In the genomic region with DNA sequence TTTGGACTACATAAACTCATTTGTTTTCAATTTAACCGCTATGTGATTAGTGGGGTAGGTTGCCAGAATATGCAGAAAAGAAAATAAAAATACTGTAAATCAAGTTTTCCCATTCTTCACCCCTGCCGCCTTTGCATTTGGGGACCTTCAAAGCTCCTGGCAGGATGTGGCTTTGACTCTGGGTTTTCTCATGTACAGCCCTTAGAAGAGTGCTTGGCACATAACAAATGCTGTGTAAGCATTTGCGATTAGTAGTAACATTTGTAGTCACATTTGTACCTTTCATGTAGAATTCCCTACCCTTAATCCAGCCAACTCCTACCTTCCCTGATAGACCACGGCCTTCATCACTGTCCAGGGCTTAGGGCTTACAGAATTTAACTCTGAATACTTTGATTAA, we compare ENCODE assay signal across 17 cellular contexts.
A peak's percentile ranks its signal among the peaks of the same experiment; 100 is the strongest.
DNase-seq lines count a peak whose midpoint lies in the region; ATAC-seq, FAIRE-seq and TF ChIP-seq lines count a peak whose summit lies in the region.
"Had no signal": no experiment of that assay in that cellular context is flagged by ENCODE, and none has a peak within 500 bp of the region (broad histone marks: within the 10 kb centered on the region; RNA-seq: fewer than 3 reads in every experiment).

No MANE protein-coding gene starts in this region.

- no peak for TF ChIP-seq POLR2A in GM12878 (IDR thresholded peaks at IDR 0.05; ENCODE audit: low read depth, low read length)

- SMC1A ChIA-PET in GM12878 (lab: Charles Lee; ENCODE audit: uncharacterized antibody, unreplicated experiment), result interaction anchor here (0.9 to 3.5 kb wide), 10 partner anchors 10 to 297 kb away, joined by 3 to 18 read pairs (median 4); no protein-coding TSS in a partner anchor

- H3K27me3 Mint-ChIP-seq in activated naive CD4-positive, alpha-beta T cell treated with anti-CD3 and anti-CD28 coated beads for 36 hours (ENCODE audit: low read depth), result peaks cover 2% of the 10 kb centered on the region

- H3K27me3 ChIP-seq in GM12878 (replicated peaks in 1 of 2; ENCODE audit: control insufficient read depth in 2 of 2, insufficient read depth in 2 of 2, low read length in 1 of 2) (no peaks in the 10 kb centered on the region; a peak in 1 of 4 replicates), osteoblast (ENCODE audit: insufficient read depth, low read length) (no peaks in the 10 kb centered on the region), MG63 (no peaks in the 10 kb centered on the region)
- H3K27me3 ChIP-seq: gastroesophageal sphincter, transverse colon had no signal

- intact Hi-C loops in activated naive CD4-positive, alpha-beta T cell treated with anti-CD3 and anti-CD28 coated beads for 36 hours (cut with micrococcal nuclease), result no loop called here
- intact Hi-C loops in GM12878 (cut with micrococcal nuclease; ENCODE audit: unreplicated experiment), result no loop called here

- no peak overlapping the region for H2AFZ ChIP-seq in GM12878 (ENCODE audit: control insufficient read depth, low read depth, low read length)
- no peak overlapping the region for H2AFZ ChIP-seq in osteoblast (ENCODE audit: low read length)

- no peaks in the 10 kb centered on the region for H3K36me3 Mint-ChIP-seq in activated naive CD4-positive, alpha-beta T cell treated with anti-CD3 and anti-CD28 coated beads for 36 hours (ENCODE audit: low read depth)

- POLR2A ChIA-PET in GM12878 (lab: Charles Lee), result interaction anchor here (1.3 kb wide), 1 partner anchor 58 kb away, joined by 3 read pairs; no protein-coding TSS in a partner anchor

- TF ChIP-seq CTCF in GM12878 (IDR thresholded peaks at IDR 0.05 in 2 of 3, conservative IDR thresholded peaks at IDR 0.05 in 1 of 3; ENCODE audit: control insufficient read depth in 2 of 3, extremely low read depth in 1 of 3, insufficient read depth in 1 of 3, low read depth in 3 of 3, low read length in 3 of 3) (no peak), osteoblast (IDR thresholded peaks at IDR 0.05; ENCODE audit: extremely low read depth, low read depth, low read length) (no peak), foreskin fibroblast (IDR thresholded peaks at IDR 0.05; ENCODE audit: low read depth, low read length) (no peak)

- H3K4me2 ChIP-seq in GM12878 (ENCODE audit: control insufficient read depth, insufficient read depth) (no peak overlapping the region), osteoblast (ENCODE audit: insufficient read depth, low read length) (peak overlapping the region; percentile 10)

- TF ChIP-seq RAD21 in GM12878 (IDR thresholded peaks at IDR 0.05; ENCODE audit: insufficient read depth, low read depth, low read length), result no peak

- in situ Hi-C loops in GM12878 (cut with MboI), result no loop called here

- H3K27ac Mint-ChIP-seq in activated naive CD4-positive, alpha-beta T cell treated with anti-CD3 and anti-CD28 coated beads for 36 hours, result no peak overlapping the region
- H3K27ac Mint-ChIP-seq: activated CD4-positive, alpha-beta T cell treated with anti-CD3 and anti-CD28 coated beads for 36 hours had no signal

- H3K27ac ChIP-seq in GM12878 (ENCODE audit: control insufficient read depth, insufficient read depth), result no peak overlapping the region
- H3K27ac ChIP-seq in osteoblast (ENCODE audit: low read depth, low read length), result peak overlapping the region; percentile 81

- peak; percentile 34 for DNase-seq in activated naive CD4-positive, alpha-beta T cell treated with anti-CD3 and anti-CD28 coated beads for 36 hours
- no peak for DNase-seq in activated naive CD4-positive, alpha-beta T cell treated with anti-CD3 and anti-CD28 coated beads, Interleukin-2, amount 50 U/mL, for 16 hours
- DNase-seq in RPMI7951 (ENCODE audit: low read depth) (peak; percentile 55), GM12878 (ENCODE audit: low read depth, low spot score) (no peak), osteoblast (ENCODE audit: insufficient read length, low spot score, missing footprints) (no peak), GM03348 (ENCODE audit: low spot score) (no peak), foreskin fibroblast (no peak), MG63 (no peak)
- DNase-seq: activated CD4-positive, alpha-beta T cell treated with anti-CD3 and anti-CD28 coated beads for 36 hours; NCI-H69; stimulated activated CD4-positive, alpha-beta T cell treated with anti-CD3 and anti-CD28 coated beads, Interleukin-4, amount 100 ng/mL, for 1 hour; transverse colon had no signal

- RAD21 ChIA-PET in GM12878 (lab: Charles Lee; ENCODE audit: unreplicated experiment), result no interaction called here

- H3K9me3 ChIP-seq in GM12878 (replicated peaks; ENCODE audit: control insufficient read depth, insufficient read depth, low read length) (no peaks in the 10 kb centered on the region), osteoblast (ENCODE audit: low read depth, low read length) (no peaks in the 10 kb centered on the region), MG63 (no peaks in the 10 kb centered on the region)
- H3K9me3 ChIP-seq: gastroesophageal sphincter, transverse colon had no signal

- no peaks in the 10 kb centered on the region for H3K79me2 ChIP-seq in GM12878 (ENCODE audit: control insufficient read depth, insufficient read depth, low read length)
- no peaks in the 10 kb centered on the region for H3K79me2 ChIP-seq in osteoblast (ENCODE audit: insufficient read depth, low read length)

- no TSS peak for BruUV-seq in GM12878 (replicated peaks; lab: Mats Ljungman, UMichigan)

- H3K4me1 ChIP-seq in GM12878 (ENCODE audit: control insufficient read depth, insufficient read depth, low read length) (no peaks in the 10 kb centered on the region), osteoblast (ENCODE audit: insufficient read depth, low read length) (peaks cover 57% of the 10 kb centered on the region)

- no peaks in the 10 kb centered on the region; the same call in 1 of the 2 replicates for H4K20me1 ChIP-seq in GM12878 (ENCODE audit: control insufficient read depth, insufficient read depth)
- no peaks in the 10 kb centered on the region for H4K20me1 ChIP-seq in osteoblast (ENCODE audit: insufficient read depth, low read length)

- H3K9me3 Mint-ChIP-seq in activated naive CD4-positive, alpha-beta T cell treated with anti-CD3 and anti-CD28 coated beads for 36 hours, result no peaks in the 10 kb centered on the region

- H3K4me1 Mint-ChIP-seq in activated naive CD4-positive, alpha-beta T cell treated with anti-CD3 and anti-CD28 coated beads for 36 hours (ENCODE audit: low read depth), result peaks cover 41% of the 10 kb centered on the region

- FAIRE-seq in GM12878 (lab: Jason Lieb, UNC), result no peak
- FAIRE-seq: bronchial epithelial cell, endometrium had no signal

- CTCF ChIA-PET in activated naive CD4-positive, alpha-beta T cell treated with anti-CD3 and anti-CD28 coated beads for 36 hours (lab: Charles Lee), result interaction anchor here (0.6 to 1.4 kb wide), 3 partner anchors 9 to 53 kb away, joined by 3 read pairs; no protein-coding TSS in a partner anchor
- CTCF ChIA-PET in GM12878 (lab: Yijun Ruan, JAX), result interaction anchor here (2.0 kb wide), 1 partner anchor 9 kb away, joined by 6 read pairs; no protein-coding TSS in a partner anchor

- TF ChIP-seq EP300 in GM12878 (IDR thresholded peaks at IDR 0.05; ENCODE audit: borderline replicate concordance in 1 of 2, control insufficient read depth in 1 of 2, low read depth in 2 of 2, low read length in 2 of 2), result no peak

- H3K36me3 ChIP-seq in GM12878 (ENCODE audit: control insufficient read depth in 2 of 2, insufficient read depth in 2 of 2, low read length in 1 of 2) (no peaks in the 10 kb centered on the region), osteoblast (ENCODE audit: insufficient read depth, low read length) (no peaks in the 10 kb centered on the region), MG63 (no peaks in the 10 kb centered on the region)
- H3K36me3 ChIP-seq: gastroesophageal sphincter, transverse colon had no signal

- no peak overlapping the region for H3K9ac ChIP-seq in GM12878 (ENCODE audit: control insufficient read depth, insufficient read depth, low read length)

- H3K4me3 ChIP-seq in GM12878, result no peak overlapping the region
- H3K4me3 ChIP-seq in osteoblast (ENCODE audit: insufficient read depth, low read length), result no peak overlapping the region
- no peak overlapping the region for H3K4me3 ChIP-seq in foreskin fibroblast (ENCODE audit: low read depth in 1 of 2, low read length in 2 of 2)
- no peak overlapping the region for H3K4me3 ChIP-seq in MG63
- H3K4me3 ChIP-seq: gastroesophageal sphincter, lung, transverse colon had no signal

- 44% methylated on average over 4 of the region's 4 CpGs for WGBS in GM12878 (ENCODE audit: insufficient coverage, insufficient replicate concordance, low lambda C conversion rate, missing lambda C conversion rate)

- ATAC-seq in GM12878, result peak; percentile 41; the same call in 2 of the 3 replicates
- ATAC-seq: activated CD4-positive, alpha-beta T cell treated with anti-CD3 and anti-CD28 coated beads for 36 hours; gastroesophageal sphincter; sciatic nerve had no signal

- no peak overlapping the region for H3K4me3 Mint-ChIP-seq in activated naive CD4-positive, alpha-beta T cell treated with anti-CD3 and anti-CD28 coated beads for 36 hours
- H3K4me3 Mint-ChIP-seq: activated CD4-positive, alpha-beta T cell treated with anti-CD3 and anti-CD28 coated beads for 36 hours had no signal

TF ChIP-seq in GM12878, 131 proteins besides CTCF, POLR2A, EP300 and RAD21 (continues in another document):
- no peak for TF ChIP-seq BACH1 (IDR thresholded peaks at IDR 0.05; ENCODE audit: borderline replicate concordance)
- no peak for TF ChIP-seq MTA3 (IDR thresholded peaks at IDR 0.05; ENCODE audit: borderline replicate concordance, low read length)
- no peak for TF ChIP-seq CREM (IDR thresholded peaks at IDR 0.05; ENCODE audit: low read depth)
- TF ChIP-seq, protein P1, sequence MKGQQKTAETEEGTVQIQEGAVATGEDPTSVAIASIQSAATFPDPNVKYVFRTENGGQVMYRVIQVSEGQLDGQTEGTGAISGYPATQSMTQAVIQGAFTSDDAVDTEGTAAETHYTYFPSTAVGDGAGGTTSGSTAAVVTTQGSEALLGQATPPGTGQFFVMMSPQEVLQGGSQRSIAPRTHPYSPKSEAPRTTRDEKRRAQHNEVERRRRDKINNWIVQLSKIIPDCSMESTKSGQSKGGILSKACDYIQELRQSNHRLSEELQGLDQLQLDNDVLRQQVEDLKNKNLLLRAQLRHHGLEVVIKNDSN (IDR thresholded peaks at IDR 0.05; ENCODE audit: borderline replicate concordance, extremely low read length, insufficient read depth, low read depth, low read length), result no peak
- no peak for TF ChIP-seq JUNB (IDR thresholded peaks at IDR 0.05)
- no peak for TF ChIP-seq DPF2 (IDR thresholded peaks at IDR 0.05)

Comparison
In these comparisons a context has a peak if more than half of its experiments do, and no peak if none do; other contexts are left out.
1. DNase-seq: peak in activated naive CD4-positive, alpha-beta T cell treated with anti-CD3 and anti-CD28 coated beads for 36 hours (single experiment) and RPMI7951 (single experiment); none in activated naive CD4-positive, alpha-beta T cell treated with anti-CD3 and anti-CD28 coated beads, Interleukin-2, amount 50 U/mL, for 16 hours (single experiment), GM12878 (single experiment), osteoblast (single experiment), GM03348 (single experiment), foreskin fibroblast (0 of 2) and MG63 (single experiment).